Comparison of ENCODE assay signal across 14 cellular contexts in the genomic region with DNA sequence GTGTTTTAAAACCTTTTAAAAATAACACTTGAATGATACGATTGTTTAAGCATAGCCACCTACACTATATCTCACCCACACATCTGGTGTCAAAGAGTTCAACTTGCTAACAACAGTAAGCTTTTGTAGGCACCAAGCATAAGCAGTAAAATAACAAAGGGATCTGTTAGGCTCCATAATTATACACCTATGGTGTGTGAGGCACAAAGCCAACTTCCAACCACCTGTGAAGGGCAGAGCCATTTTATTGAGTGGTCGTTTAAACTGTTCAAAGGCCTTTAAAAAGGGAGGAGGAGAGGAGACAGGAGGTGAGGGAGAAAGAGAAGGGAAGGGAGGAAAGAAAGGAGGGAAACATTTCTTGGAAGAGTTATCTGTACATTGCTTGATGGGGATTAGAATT. TPM values are rescaled to one million over a fixed set of nuclear protein-coding genes. Genes with fewer than 3 reads are reported as not detected.
A peak's percentile ranks its signal among the peaks of the same experiment; 100 is the strongest.
DNase-seq lines count a peak whose midpoint lies in the region; ATAC-seq, FAIRE-seq and TF ChIP-seq lines count a peak whose summit lies in the region.
"Had no signal": no experiment of that assay in that cellular context is flagged by ENCODE, and none has a peak within 500 bp of the region (broad histone marks: within the 10 kb centered on the region; RNA-seq: fewer than 3 reads in every experiment).

No MANE protein-coding gene starts in this region.

- no peak overlapping the region for H3K4me3 ChIP-seq in BLaER1
- H3K4me3 ChIP-seq: PC-9 had no signal

- no peak for ATAC-seq in GM18498 (IDR thresholded peaks at IDR 0.05; ENCODE audit: unreplicated experiment)

- H3K27me3 ChIP-seq in BLaER1 (no peaks in the 10 kb centered on the region), layer of hippocampus (ENCODE audit: control insufficient read depth, insufficient read depth, low read length) (no peaks in the 10 kb centered on the region)

- H3K4me1 Mint-ChIP-seq in IgD-negative memory B cell, result peaks cover 10 to 22% (median 14%) of the 10 kb centered on the region in 3 donors
- no peaks in the 10 kb centered on the region for H3K4me1 Mint-ChIP-seq in activated CD4-positive, alpha-beta T cell treated with anti-CD3 and anti-CD28 coated beads, Interleukin-2, amount 10 ng/mL, durations not matched to agents 7 days and 5 days

- peaks cover 52% of the 10 kb centered on the region for H3K36me3 ChIP-seq in BLaER1

- no peaks in the 10 kb centered on the region for H3K27me3 Mint-ChIP-seq in IgD-negative memory B cell
- no peaks in the 10 kb centered on the region for H3K27me3 Mint-ChIP-seq in activated CD4-positive, alpha-beta T cell treated with anti-CD3 and anti-CD28 coated beads, Interleukin-2, amount 10 ng/mL, durations not matched to agents 7 days and 5 days

- H3K4me2 ChIP-seq in BLaER1, result 0 out of 2 replicates have a peak overlapping the region, but pooled peaks have one; percentile 17
- H3K4me2 ChIP-seq: PC-9 had no signal

- POLR2A ChIA-PET in activated CD4-positive, alpha-beta T cell treated with anti-CD3 and anti-CD28 coated beads, Interleukin-2, amount 10 ng/mL, durations not matched to agents 7 days and 5 days (lab: Charles Lee), result no interaction called here

- no peak overlapping the region for H3K9ac ChIP-seq in BLaER1

- DNase-seq in NCI-H748 treated with DMSO at 0.1 percent for 48 hours (lab: John Stamatoyannopoulos, UW), result peak; percentile 98
- no peak for DNase-seq in activated CD4-positive, alpha-beta T cell treated with anti-CD3 and anti-CD28 coated beads, Interleukin-2, amount 10 ng/mL, durations not matched to agents 7 days and 5 days
- DNase-seq in H54 (ENCODE audit: insufficient read length, low spot score), result no peak
- DNase-seq in NCI-H187 (lab: John Stamatoyannopoulos, UW), result no peak
- DNase-seq: activated CD4-positive, alpha-beta T cell treated with anti-CD3 and anti-CD28 coated beads, Interleukin-2, amount 50 U/mL, for 4 hours; activated naive CD4-positive, alpha-beta T cell; GDM1; PC-9; stimulated activated CD4-positive, alpha-beta T cell treated with anti-CD3 and anti-CD28 coated beads, Interleukin-2, amount 100 ng/mL, for 48 hours; stimulated activated naive CD4-positive, alpha-beta T cell treated with Interleukin-2 at 50 U/mL for 16 hours had no signal

- H3K36me3 Mint-ChIP-seq in IgD-negative memory B cell, result peaks cover 4% of the 10 kb centered on the region
- H3K36me3 Mint-ChIP-seq in activated CD4-positive, alpha-beta T cell treated with anti-CD3 and anti-CD28 coated beads, Interleukin-2, amount 10 ng/mL, durations not matched to agents 7 days and 5 days (ENCODE audit: low read depth), result peaks cover 46% of the 10 kb centered on the region

- H4K20me1 ChIP-seq in BLaER1, result no peaks in the 10 kb centered on the region

- no peaks in the 10 kb centered on the region for H3K9me3 ChIP-seq in BLaER1

- CTCF ChIA-PET in activated CD4-positive, alpha-beta T cell treated with anti-CD3 and anti-CD28 coated beads, Interleukin-2, amount 10 ng/mL, durations not matched to agents 7 days and 5 days (lab: Charles Lee), result no interaction called here

- no peak for TF ChIP-seq POLR2A in H54 (IDR thresholded peaks at IDR 0.05; ENCODE audit: low read depth, low read length)

- H3K4me1 ChIP-seq in BLaER1, result peaks cover 12% of the 10 kb centered on the region

- peak overlapping the region; percentile 2 to 91 (median 85) for H3K27ac Mint-ChIP-seq in IgD-negative memory B cell
- no peak overlapping the region for H3K27ac Mint-ChIP-seq in activated CD4-positive, alpha-beta T cell treated with anti-CD3 and anti-CD28 coated beads, Interleukin-2, amount 10 ng/mL, durations not matched to agents 7 days and 5 days

- no peak overlapping the region for H3K4me3 Mint-ChIP-seq in IgD-negative memory B cell
- H3K4me3 Mint-ChIP-seq in activated CD4-positive, alpha-beta T cell treated with anti-CD3 and anti-CD28 coated beads, Interleukin-2, amount 10 ng/mL, durations not matched to agents 7 days and 5 days, result no peak overlapping the region

- no peaks in the 10 kb centered on the region for H3K9me3 Mint-ChIP-seq in IgD-negative memory B cell
- H3K9me3 Mint-ChIP-seq in activated CD4-positive, alpha-beta T cell treated with anti-CD3 and anti-CD28 coated beads, Interleukin-2, amount 10 ng/mL, durations not matched to agents 7 days and 5 days, result no peaks in the 10 kb centered on the region

- H3K27ac ChIP-seq in BLaER1 (no peak overlapping the region), layer of hippocampus (ENCODE audit: low read depth, low read length) (peak overlapping the region; percentile 5)
- H3K27ac ChIP-seq: PC-9 had no signal

- FAIRE-seq in H54 (lab: Jason Lieb, UNC), result no peak

RNA-seq across cellular contexts. Expression of a gene that starts 27.9 kb away (rescaled TPM):
- polyA plus RNA-seq in IgD-negative memory B cell, result 5.5 TPM
- 10 to 100 TPM; 22.8 to 23.5 TPM for total RNA-seq in activated CD4-positive, alpha-beta T cell treated with anti-CD3 and anti-CD28 coated beads, Interleukin-2, amount 10 ng/mL, durations not matched to agents 7 days and 5 days
